In the genomic region with DNA sequence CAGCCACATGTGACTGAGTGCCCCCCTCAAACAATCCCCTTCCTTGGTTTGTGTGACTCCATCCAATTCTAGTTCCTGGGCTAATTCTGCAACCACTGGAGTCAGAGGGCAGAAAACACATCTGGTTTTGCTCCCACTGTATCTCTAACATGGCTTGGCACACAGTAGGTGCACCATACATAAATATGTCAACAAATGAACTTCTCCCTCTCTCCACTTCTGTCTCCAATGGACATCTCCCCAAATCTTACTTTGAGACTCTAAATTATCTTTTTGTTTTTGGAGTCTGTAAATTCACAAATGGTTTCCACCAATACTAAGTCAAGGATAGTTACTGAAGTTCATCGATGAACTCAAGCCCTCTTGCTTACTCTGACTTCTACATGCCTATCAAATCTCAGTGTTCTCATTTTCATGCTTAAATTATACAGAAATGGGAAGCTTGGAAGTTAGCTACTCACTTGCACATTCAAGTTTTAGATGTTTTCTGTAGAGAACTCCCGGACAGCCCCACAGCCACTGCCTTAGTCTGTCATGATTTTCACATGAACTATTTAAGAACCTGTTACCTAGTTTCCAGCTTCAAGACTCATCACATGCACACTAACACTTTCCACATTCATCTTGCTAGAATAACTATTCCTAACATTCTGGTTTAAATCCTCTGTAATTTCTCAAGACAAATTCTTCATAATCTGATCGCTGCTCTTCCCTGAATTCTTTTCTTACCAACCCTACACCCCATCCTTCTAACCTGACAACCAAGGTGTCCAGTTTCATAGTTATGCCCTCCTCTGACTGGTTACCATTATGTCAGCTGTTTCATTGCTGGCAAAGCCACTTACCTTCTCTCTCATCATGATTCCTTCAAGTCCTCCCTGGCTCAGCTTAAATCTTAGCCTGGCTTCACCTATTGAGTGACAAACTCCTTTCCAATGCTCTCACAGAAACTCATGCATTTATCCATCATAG, we compare ENCODE assay signal across 14 cellular contexts. TPM values are rescaled to one million over a fixed set of nuclear protein-coding genes. Genes with fewer than 3 reads are reported as not detected.
DNase-seq lines count a peak whose midpoint lies in the region; ATAC-seq, FAIRE-seq and TF ChIP-seq lines count a peak whose summit lies in the region.
"Had no signal": no experiment of that assay in that cellular context is flagged by ENCODE, and none has a peak within 500 bp of the region (broad histone marks: within the 10 kb centered on the region; RNA-seq: fewer than 3 reads in every experiment).

No MANE protein-coding gene starts in this region.

- intact Hi-C loops in MCF 10A (cut with micrococcal nuclease) (no loop called here), breast epithelium (cut with DNase I; ENCODE audit: low total_unique reads) (loop anchor here (2.0 kb wide), 1 partner anchor 34 kb away; no protein-coding TSS in a partner anchor), GM12878 (cut with micrococcal nuclease; ENCODE audit: unreplicated experiment) (no loop called here)

- H3K4me1 ChIP-seq in breast epithelium (peaks cover 0 to 6% of the 10 kb centered on the region in 2 donors), GM12878 (ENCODE audit: control insufficient read depth, insufficient read depth, low read length) (peaks cover 11% of the 10 kb centered on the region)

- H3K36me3 ChIP-seq in breast epithelium (peaks cover 4% of the 10 kb centered on the region), GM12878 (ENCODE audit: control insufficient read depth in 2 of 2, insufficient read depth in 2 of 2, low read length in 1 of 2) (peaks cover 13 to 61% of the 10 kb centered on the region in 2 experiments)

- peaks cover 92% of the 10 kb centered on the region for H3K36me3 Mint-ChIP-seq in MCF 10A (ENCODE audit: insufficient read depth, unreplicated experiment)
- H3K36me3 Mint-ChIP-seq in stimulated activated naive B cell treated with anti-CD40 and anti-IgM and Interleukin-4, amounts not matched to agents 10 μg/mL and 1 μg/mL and 100 μg/mL, for 72 hours: peaks cover 57 to 74% of the 10 kb centered on the region in 2 donors

- POLR2A ChIA-PET in MCF 10A (lab: Yijun Ruan, JAX): interaction anchor here (1.0 to 2.9 kb wide), 4 partner anchors 13 to 73 kb away, joined by 4 to 12 read pairs (median 6); a partner anchor contains a TSS
- POLR2A ChIA-PET in GM12878 (lab: Charles Lee): interaction anchor here (0.6 kb wide), 2 partner anchors 74 to 291 kb away, joined by 3 to 6 read pairs; no protein-coding TSS in a partner anchor

- TF ChIP-seq POLR2A in breast epithelium (IDR thresholded peaks at IDR 0.05): no peak
- TF ChIP-seq POLR2A in NB4 (IDR thresholded peaks at IDR 0.05; ENCODE audit: extremely low read depth, insufficient read length): peak; percentile 12
- peak; percentile 66 for TF ChIP-seq POLR2A in GM12878 (IDR thresholded peaks at IDR 0.05; ENCODE audit: low read depth, low read length)

- no peaks in the 10 kb centered on the region for H3K27me3 ChIP-seq in breast epithelium
- H3K27me3 ChIP-seq in GM12878 (replicated peaks in 1 of 2; ENCODE audit: control insufficient read depth in 2 of 2, insufficient read depth in 2 of 2, low read length in 1 of 2): no peaks in the 10 kb centered on the region

- no peaks in the 10 kb centered on the region for H3K9me3 Mint-ChIP-seq in MCF 10A (ENCODE audit: unreplicated experiment)
- no peaks in the 10 kb centered on the region for H3K9me3 Mint-ChIP-seq in stimulated activated naive B cell treated with anti-CD40 and anti-IgM and Interleukin-4, amounts not matched to agents 10 μg/mL and 1 μg/mL and 100 μg/mL, for 72 hours
- H3K9me3 Mint-ChIP-seq: dendritic cell treated with granulocyte-macrophage colony-stimulating factor and Interleukin-4, amounts not matched to agents 40 ng/mL and 50 ng/mL, for 4 days; nephron had no signal

- DNase-seq in MCF 10A (ENCODE audit: unreplicated experiment) (no peak), breast epithelium (ENCODE audit: low spot score in 2 of 2) (no peak), NB4 (ENCODE audit: low read depth) (no peak), GM12878 (ENCODE audit: low read depth, low spot score) (no peak)
- no peak for DNase-seq in stimulated activated naive B cell treated with anti-CD40 and anti-IgM and Interleukin-4, amounts not matched to agents 10 μg/mL and 1 μg/mL and 100 μg/mL, for 72 hours
- DNase-seq: KG1, kidney had no signal

- H3K4me1 Mint-ChIP-seq in MCF 10A (ENCODE audit: insufficient read depth, unreplicated experiment): peaks cover 24% of the 10 kb centered on the region
- H3K4me1 Mint-ChIP-seq in stimulated activated naive B cell treated with anti-CD40 and anti-IgM and Interleukin-4, amounts not matched to agents 10 μg/mL and 1 μg/mL and 100 μg/mL, for 72 hours: peaks cover 24 to 48% of the 10 kb centered on the region in 2 donors

- ATAC-seq in GM12878: no peak
- no peak for ATAC-seq in stimulated activated naive B cell treated with anti-CD40 and anti-IgM and Interleukin-4, amounts not matched to agents 10 μg/mL and 1 μg/mL and 100 μg/mL, for 72 hours (replicated peaks)
- ATAC-seq in GM21515 (IDR thresholded peaks at IDR 0.05; ENCODE audit: unreplicated experiment): no peak
- no peak for ATAC-seq in GM21447 (IDR thresholded peaks at IDR 0.05; ENCODE audit: unreplicated experiment)
- ATAC-seq in GM18502 (IDR thresholded peaks at IDR 0.05; ENCODE audit: poor library complexity, unreplicated experiment): no peak

- no peak for TF ChIP-seq RAD21 in GM12878 (IDR thresholded peaks at IDR 0.05; ENCODE audit: insufficient read depth, low read depth, low read length)

- TF ChIP-seq CTCF in MCF 10A (IDR thresholded peaks at IDR 0.05; ENCODE audit: unreplicated experiment): no peak
- no peak for TF ChIP-seq CTCF in breast epithelium (IDR thresholded peaks at IDR 0.05)
- TF ChIP-seq CTCF in NB4 (IDR thresholded peaks at IDR 0.05; ENCODE audit: low read depth, low read length): no peak
- TF ChIP-seq CTCF in GM12878 (IDR thresholded peaks at IDR 0.05 in 2 of 3, conservative IDR thresholded peaks at IDR 0.05 in 1 of 3; ENCODE audit: control insufficient read depth in 2 of 3, extremely low read depth in 1 of 3, insufficient read depth in 1 of 3, low read depth in 3 of 3, low read length in 3 of 3): no peak

- RAD21 ChIA-PET in GM12878 (lab: Charles Lee; ENCODE audit: unreplicated experiment): no interaction called here

- H3K4me3 ChIP-seq in breast epithelium: no peak overlapping the region
- peak overlapping the region; percentile 23 for H3K4me3 ChIP-seq in NB4 (ENCODE audit: low read depth, low read length)
- no peak overlapping the region for H3K4me3 ChIP-seq in GM12878

- peaks cover 41% of the 10 kb centered on the region for H3K79me2 ChIP-seq in GM12878 (ENCODE audit: control insufficient read depth, insufficient read depth, low read length)

- H3K4me3 Mint-ChIP-seq in MCF 10A (ENCODE audit: unreplicated experiment): no peak overlapping the region
- peak overlapping the region; percentile 4 to 44 for H3K4me3 Mint-ChIP-seq in stimulated activated naive B cell treated with anti-CD40 and anti-IgM and Interleukin-4, amounts not matched to agents 10 μg/mL and 1 μg/mL and 100 μg/mL, for 72 hours
- H3K4me3 Mint-ChIP-seq: B cell; dendritic cell treated with granulocyte-macrophage colony-stimulating factor and Interleukin-4, amounts not matched to agents 40 ng/mL and 50 ng/mL, for 4 days; nephron had no signal

- in situ Hi-C loops in GM12878 (cut with MboI): no loop called here

- TF ChIP-seq EP300 in GM12878 (IDR thresholded peaks at IDR 0.05; ENCODE audit: borderline replicate concordance in 1 of 2, control insufficient read depth in 1 of 2, low read depth in 2 of 2, low read length in 2 of 2): no peak

- H3K9me3 ChIP-seq in breast epithelium (no peaks in the 10 kb centered on the region), GM12878 (replicated peaks; ENCODE audit: control insufficient read depth, insufficient read depth, low read length) (no peaks in the 10 kb centered on the region)

- H3K27me3 Mint-ChIP-seq in MCF 10A (ENCODE audit: insufficient read depth, unreplicated experiment): no peaks in the 10 kb centered on the region
- no peaks in the 10 kb centered on the region for H3K27me3 Mint-ChIP-seq in stimulated activated naive B cell treated with anti-CD40 and anti-IgM and Interleukin-4, amounts not matched to agents 10 μg/mL and 1 μg/mL and 100 μg/mL, for 72 hours
- H3K27me3 Mint-ChIP-seq: B cell; dendritic cell treated with granulocyte-macrophage colony-stimulating factor and Interleukin-4, amounts not matched to agents 40 ng/mL and 50 ng/mL, for 4 days had no signal

- no peaks in the 10 kb centered on the region; the same call in 1 of the 2 replicates for H4K20me1 ChIP-seq in GM12878 (ENCODE audit: control insufficient read depth, insufficient read depth)

- FAIRE-seq in GM12878 (lab: Jason Lieb, UNC): no peak
- FAIRE-seq: kidney, urothelium cell line had no signal

- SMC1A ChIA-PET in GM12878 (lab: Charles Lee; ENCODE audit: uncharacterized antibody, unreplicated experiment): interaction anchor here (0.9 to 1.0 kb wide), 2 partner anchors 21 to 27 kb away, joined by 3 to 5 read pairs; no protein-coding TSS in a partner anchor

- H3K4me2 ChIP-seq in GM12878 (ENCODE audit: control insufficient read depth, insufficient read depth): no peak overlapping the region

- no peak overlapping the region for H2AFZ ChIP-seq in GM12878 (ENCODE audit: control insufficient read depth, low read depth, low read length)

- H3K9ac ChIP-seq in GM12878 (ENCODE audit: control insufficient read depth, insufficient read depth, low read length): no peak overlapping the region

- H3K27ac Mint-ChIP-seq in MCF 10A (ENCODE audit: low read depth, unreplicated experiment): peak overlapping the region; percentile 3
- peak overlapping the region; percentile 43 for H3K27ac Mint-ChIP-seq in stimulated activated naive B cell treated with anti-CD40 and anti-IgM and Interleukin-4, amounts not matched to agents 10 μg/mL and 1 μg/mL and 100 μg/mL, for 72 hours
- H3K27ac Mint-ChIP-seq: B cell; dendritic cell treated with granulocyte-macrophage colony-stimulating factor and Interleukin-4, amounts not matched to agents 40 ng/mL and 50 ng/mL, for 4 days had no signal

- WGBS in GM12878 (ENCODE audit: insufficient coverage, insufficient replicate concordance, low lambda C conversion rate, missing lambda C conversion rate): 100% methylated on average over 3 of the region's 3 CpGs

- H3K27ac ChIP-seq in breast epithelium (no peak overlapping the region), GM12878 (ENCODE audit: control insufficient read depth, insufficient read depth) (no peak overlapping the region)

- CTCF ChIA-PET in MCF 10A (lab: Yijun Ruan, JAX): interaction anchor here (0.6 to 0.7 kb wide), 3 partner anchors 60 to 1250 kb away, joined by 3 read pairs; no protein-coding TSS in a partner anchor
- CTCF ChIA-PET in GM12878 (lab: Yijun Ruan, JAX): no interaction called here

- BruUV-seq in MCF 10A (replicated peaks; lab: Mats Ljungman, UMichigan): no TSS peak
- no TSS peak for BruUV-seq in GM12878 (replicated peaks; lab: Mats Ljungman, UMichigan)

RNA-seq across cellular contexts. Expression of a gene that starts 6.0 kb away (rescaled TPM):
- total RNA-seq in MCF 10A (2022): 2,063 and 2,180 TPM in 2 replicates
- 100 to 1,000 TPM; 165 to 341 (median 206) TPM for total RNA-seq in breast epithelium
- total RNA-seq in GM12878 (2013; cell fraction: nucleolus; rRNA removed): 223 and 245 TPM in 2 replicates
- total RNA-seq in GM12878 (2014; rRNA removed): 3,247 and 3,409 TPM in 2 replicates
- 4,157 and 4,159 TPM in 2 replicates for total RNA-seq in GM12878 (2014; rRNA removed; fragmentation: Illumina TruSeq; extraction: Trizol)
- total RNA-seq in GM12878 (2021): 2,179 and 2,342 TPM in 2 replicates
- polyA plus RNA-seq in GM12878 (2011; ENCODE audit: low read depth): 217 TPM
- 3,638 and 4,817 TPM in 2 replicates for polyA plus RNA-seq in GM12878 (2011; rRNA removed)
- 382 and 1,206 TPM in 2 replicates for polyA plus RNA-seq in GM12878 (2011; cell fraction: cytosol; rRNA removed)
- polyA plus RNA-seq in GM12878 (2011; cell fraction: nucleus; rRNA removed): 836 and 2,011 TPM in 2 replicates
- 7,372 and 8,466 TPM in 2 replicates for polyA plus RNA-seq in GM12878 (2012)
- 3,012 and 4,033 TPM in 2 replicates for polyA plus RNA-seq in GM12878 (2014; fragmentation: Illumina TruSeq; extraction: Trizol)
- 1,000 to 10,000 TPM; 2,699 to 2,779 TPM for polyA plus RNA-seq in GM12878 (2014; fragmentation: Nextera tagmentation; extraction: Ambion mirVana)
- polyA plus RNA-seq in GM12878 (2014; rRNA removed): 6,216 and 6,624 TPM in 2 replicates
- 1,000 to 10,000 TPM; 1,697 to 1,785 TPM for polyA plus RNA-seq in GM12878 (2016; fragmentation: Nextera tagmentation; extraction: Ambion mirVana)
- 1,482 and 2,664 TPM in 2 replicates for polyA minus RNA-seq in GM12878 (2011; rRNA and poly(A)+ RNA removed)
- polyA minus RNA-seq in GM12878 (2011; cell fraction: cytosol; rRNA and poly(A)+ RNA removed): 574 and 607 TPM in 2 replicates
- 206 and 327 TPM in 2 replicates for polyA minus RNA-seq in GM12878 (2011; cell fraction: nucleus; rRNA and poly(A)+ RNA removed)

RNA-seq across cellular contexts. Expression of a gene that starts 12.2 kb away (rescaled TPM):
- total RNA-seq in MCF 10A (2022) (5.6 and 6.6 TPM in 2 replicates), breast epithelium (10 to 100 TPM; 16.1 to 25.8 (median 16.7) TPM), GM12878 (2014; rRNA removed) (0.56 and 0.65 TPM in 2 replicates), GM12878 (2014; rRNA removed; fragmentation: Illumina TruSeq; extraction: Trizol) (0.63 and 0.64 TPM in 2 replicates), GM12878 (2021) (0.64 TPM in 2 replicates)
- total RNA-seq in GM12878 (2013; cell fraction: nucleolus; rRNA removed): 0.27 and 0.46 TPM in 2 replicates
- 0.75 TPM for polyA plus RNA-seq in GM12878 (2011; ENCODE audit: low read depth)
- polyA plus RNA-seq in GM12878 (2011; rRNA removed) (1.2 TPM in 2 replicates), GM12878 (2014; fragmentation: Illumina TruSeq; extraction: Trizol) (0.65 and 1.3 TPM in 2 replicates), GM12878 (2014; fragmentation: Nextera tagmentation; extraction: Ambion mirVana) (under 1 TPM; 0.29 to 0.68 TPM), GM12878 (2014; rRNA removed) (0.34 and 0.35 TPM in 2 replicates), GM12878 (2016; fragmentation: Nextera tagmentation; extraction: Ambion mirVana) (under 1 TPM; 0.43 to 0.60 TPM)
- 0.70 and 0.75 TPM in 2 replicates for polyA plus RNA-seq in GM12878 (2011; cell fraction: cytosol; rRNA removed)
- 0.33 and 0.39 TPM in 2 replicates for polyA plus RNA-seq in GM12878 (2011; cell fraction: nucleus; rRNA removed)
- polyA plus RNA-seq in GM12878 (2012): 0.61 and 0.66 TPM in 2 replicates
- 0.95 and 1.7 TPM in 2 replicates for polyA minus RNA-seq in GM12878 (2011; rRNA and poly(A)+ RNA removed)
- polyA minus RNA-seq in GM12878 (2011; cell fraction: cytosol; rRNA and poly(A)+ RNA removed): 0.52 and 0.53 TPM in 2 replicates
- polyA minus RNA-seq in GM12878 (2011; cell fraction: nucleus; rRNA and poly(A)+ RNA removed): 0.36 and 0.57 TPM in 2 replicates

RNA-seq across cellular contexts. Expression of a gene that starts 30.8 kb away (rescaled TPM):
- 58.1 and 62.7 TPM in 2 replicates for total RNA-seq in MCF 10A (2022)
- total RNA-seq in breast epithelium: 100 to 1,000 TPM; 100 to 134 (median 112) TPM
- 42.6 and 44.4 TPM in 2 replicates for total RNA-seq in GM12878 (2013; cell fraction: nucleolus; rRNA removed)
- 28.2 and 40.6 TPM in 2 replicates for total RNA-seq in GM12878 (2014; rRNA removed)
- total RNA-seq in GM12878 (2014; rRNA removed; fragmentation: Illumina TruSeq; extraction: Trizol): 36.2 and 37.7 TPM in 2 replicates
- 34.0 and 36.4 TPM in 2 replicates for total RNA-seq in GM12878 (2021)
- 12.1 TPM for polyA plus RNA-seq in GM12878 (2011; ENCODE audit: low read depth)
- polyA plus RNA-seq in GM12878 (2011; rRNA removed): 37.2 and 46.9 TPM in 2 replicates
- 16.6 and 18.1 TPM in 2 replicates for polyA plus RNA-seq in GM12878 (2011; cell fraction: cytosol; rRNA removed)
- polyA plus RNA-seq in GM12878 (2011; cell fraction: nucleus; rRNA removed): 27.0 and 29.3 TPM in 2 replicates
- 13.8 and 14.1 TPM in 2 replicates for polyA plus RNA-seq in GM12878 (2012)
- 55.5 and 67.5 TPM in 2 replicates for polyA plus RNA-seq in GM12878 (2014; fragmentation: Illumina TruSeq; extraction: Trizol)
- polyA plus RNA-seq in GM12878 (2014; fragmentation: Nextera tagmentation; extraction: Ambion mirVana): 10 to 100 TPM; 13.6 to 13.8 TPM
- 31.0 and 36.2 TPM in 2 replicates for polyA plus RNA-seq in GM12878 (2014; rRNA removed)
- 10 to 100 TPM; 23.6 to 25.4 TPM for polyA plus RNA-seq in GM12878 (2016; fragmentation: Nextera tagmentation; extraction: Ambion mirVana)
- polyA minus RNA-seq in GM12878 (2011; rRNA and poly(A)+ RNA removed): 17.2 and 27.1 TPM in 2 replicates
- 12.7 and 16.7 TPM in 2 replicates for polyA minus RNA-seq in GM12878 (2011; cell fraction: cytosol; rRNA and poly(A)+ RNA removed)
- 10.3 and 24.0 TPM in 2 replicates for polyA minus RNA-seq in GM12878 (2011; cell fraction: nucleus; rRNA and poly(A)+ RNA removed)
